In the genomic region with DNA sequence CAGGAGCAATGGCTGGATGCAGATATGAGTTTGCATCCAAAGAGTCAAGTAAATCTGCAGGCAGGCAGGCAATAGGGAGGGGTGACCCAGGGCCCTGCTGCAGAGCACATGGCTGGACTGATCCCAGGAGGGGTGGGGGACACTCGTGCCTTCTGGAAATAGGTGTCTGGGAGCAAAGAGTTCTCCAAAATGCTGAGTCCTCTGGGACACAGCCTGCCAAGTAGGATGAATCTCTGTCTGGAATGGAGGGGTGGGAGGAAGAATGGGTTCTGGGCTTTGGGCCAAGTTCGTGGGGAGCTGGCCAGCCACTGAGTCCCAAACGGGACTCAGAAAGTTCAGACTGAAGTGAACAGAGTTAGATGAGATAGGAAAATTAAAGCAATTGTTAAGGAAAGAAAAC, we compare ENCODE assay signal across 11 cellular contexts.
DNase-seq lines count a peak whose midpoint lies in the region; ATAC-seq and TF ChIP-seq lines count a peak whose summit lies in the region.
"Had no signal": no experiment of that assay in that cellular context is flagged by ENCODE, and none has a peak within 500 bp of the region (broad histone marks: within the 10 kb centered on the region; RNA-seq: fewer than 3 reads in every experiment).

No MANE protein-coding gene starts in this region.

- H3K4me3 ChIP-seq in SJCRH30 = no peak overlapping the region
- no peak overlapping the region for H3K4me3 ChIP-seq in colonic mucosa
- H3K4me3 ChIP-seq: mucosa of descending colon had no signal

- no peaks in the 10 kb centered on the region for H3K9me3 ChIP-seq in SJCRH30 (replicated peaks)
- no peaks in the 10 kb centered on the region for H3K9me3 ChIP-seq in colonic mucosa
- H3K9me3 ChIP-seq: mucosa of descending colon had no signal

- H3K27ac ChIP-seq in SJCRH30 (no peak overlapping the region), colonic mucosa (no peak overlapping the region)

- H3K36me3 ChIP-seq in SJCRH30 = no peaks in the 10 kb centered on the region
- no peaks in the 10 kb centered on the region for H3K36me3 ChIP-seq in colonic mucosa

- intact Hi-C loops in colonic mucosa (cut with DNase I) = no loop called here

- H3K4me1 ChIP-seq in SJCRH30 = no peaks in the 10 kb centered on the region
- no peaks in the 10 kb centered on the region for H3K4me1 ChIP-seq in colonic mucosa

- ATAC-seq in GM21360 (IDR thresholded peaks at IDR 0.05; ENCODE audit: unreplicated experiment) = no peak
- ATAC-seq: mucosa of descending colon had no signal

- TF ChIP-seq CTCF in colonic mucosa (IDR thresholded peaks at IDR 0.05) = no peak

- no peak overlapping the region for H3K9ac ChIP-seq in colonic mucosa (ENCODE audit: low read depth in 2 of 2, low read length in 2 of 2)

- H3K27me3 ChIP-seq in SJCRH30 (no peaks in the 10 kb centered on the region; the same call in 1 of the 2 replicates), colonic mucosa (no peaks in the 10 kb centered on the region)

- DNase-seq in NCI-H2171 treated with DMSO at 0.1 percent for 48 hours (lab: John Stamatoyannopoulos, UW) = peak; percentile 9
- DNase-seq in NCI-H2171 (lab: John Stamatoyannopoulos, UW) = no peak
- DNase-seq in cerebellum (ENCODE audit: low spot score) = peak; percentile 13
- DNase-seq in kidney tubule cell (ENCODE audit: low spot score) = peak; percentile 57
- DNase-seq in ureter (ENCODE audit: low spot score) = peak; percentile 46
- no peak for DNase-seq in SJCRH30
- DNase-seq in colonic mucosa = no peak
- DNase-seq: Karpas-422; stimulated activated CD4-positive, alpha-beta T cell treated with anti-CD3 and anti-CD28 coated beads, Interleukin-2, amount 100 ng/mL, for 24 hours had no signal

Comparison
In these comparisons a context has a peak if more than half of its experiments do, and no peak if none do; other contexts are left out.
1. DNase-seq: peak in NCI-H2171 treated with DMSO at 0.1 percent for 48 hours (single experiment), cerebellum (single experiment), kidney tubule cell (single experiment) and ureter (single experiment); none in NCI-H2171 (single experiment), SJCRH30 (0 of 2) and colonic mucosa (single experiment).